Comparison of ENCODE assay signal across 1 cellular context in the genomic region with DNA sequence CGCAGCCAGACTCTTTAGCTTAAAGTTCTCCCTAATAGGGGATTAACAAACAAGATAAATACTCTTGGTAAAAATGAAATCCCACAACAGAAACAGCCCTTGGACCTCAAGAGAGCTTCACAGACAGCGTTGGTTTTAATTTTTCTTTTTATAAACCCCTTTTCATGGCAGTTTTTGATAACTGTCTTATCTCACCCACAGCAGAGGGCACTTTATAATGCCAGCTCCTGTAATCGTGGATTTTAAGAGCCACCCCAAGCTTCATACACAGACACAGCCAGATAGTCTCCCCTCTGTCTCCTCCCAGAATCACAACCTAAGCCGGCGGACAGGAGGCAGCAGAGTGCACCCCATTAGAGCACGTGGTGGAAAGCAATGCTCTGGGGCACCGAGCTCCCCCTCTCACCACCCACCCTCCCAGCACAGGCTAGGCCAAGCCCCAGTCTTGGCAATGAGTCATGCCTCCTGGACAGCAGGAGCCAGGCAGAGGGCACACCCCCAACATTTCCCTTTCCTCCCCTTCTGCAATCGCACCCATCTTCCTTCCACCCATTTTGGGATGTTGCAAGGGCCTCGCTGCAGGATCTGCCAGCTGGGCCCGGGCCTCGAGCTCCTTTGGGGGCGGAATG.
TF ChIP-seq lines count a peak whose summit lies in the region.

No MANE protein-coding gene starts in this region.

TF ChIP-seq in HepG2, 621 proteins besides CTCF, POLR2A, EP300 and RAD21 (continued from another document and continues in another):
- TF ChIP-seq ZBTB33 (CRISPR knock-in tag; IDR thresholded peaks at IDR 0.05) (peak; percentile 57), ZBTB44 (CRISPR knock-in tag; IDR thresholded peaks at IDR 0.05) (0 out of 2 replicates have a peak, but pooled peaks have one; percentile 74), HNF1A (IDR thresholded peaks at IDR 0.05; ENCODE audit: low read depth) (no peak), HNF1A (CRISPR knock-in tag; IDR thresholded peaks at IDR 0.05; ENCODE audit: borderline replicate concordance) (peak; percentile 24; the same call in 1 of the 2 replicates), NAIF1 (CRISPR knock-in tag; IDR thresholded peaks at IDR 0.05; ENCODE audit: borderline replicate concordance) (0 out of 2 replicates have a peak, but pooled peaks have one; percentile 28), MED13 (CRISPR knock-in tag; IDR thresholded peaks at IDR 0.05) (0 out of 2 replicates have a peak, but pooled peaks have one; percentile 32), E2F2 (CRISPR knock-in tag; IDR thresholded peaks at IDR 0.05; ENCODE audit: borderline replicate concordance) (no peak), ZNF253 (CRISPR knock-in tag; IDR thresholded peaks at IDR 0.05; ENCODE audit: borderline replicate concordance) (0 out of 2 replicates have a peak, but pooled peaks have one; percentile 2), ZXDC (CRISPR knock-in tag; IDR thresholded peaks at IDR 0.05) (no peak), NFIB (CRISPR knock-in tag; IDR thresholded peaks at IDR 0.05; ENCODE audit: borderline replicate concordance) (no peak), REL (CRISPR knock-in tag; conservative IDR thresholded peaks at IDR 0.05) (0 out of 2 replicates have a peak, but pooled peaks have one; percentile 69), MIER2 (CRISPR knock-in tag; IDR thresholded peaks at IDR 0.05) (0 out of 2 replicates have a peak, but pooled peaks have one; percentile 50), ZNF660 (CRISPR knock-in tag; IDR thresholded peaks at IDR 0.05; ENCODE audit: borderline replicate concordance, low read depth) (no peak), CC2D1A (CRISPR knock-in tag; IDR thresholded peaks at IDR 0.05) (0 out of 2 replicates have a peak, but pooled peaks have one; percentile 33), ZNF563 (CRISPR knock-in tag; IDR thresholded peaks at IDR 0.05) (no peak), ZNF24 (IDR thresholded peaks at IDR 0.05) (no peak), JUNB (CRISPR knock-in tag; IDR thresholded peaks at IDR 0.05; ENCODE audit: borderline replicate concordance) (peak; percentile 82; the same call in 1 of the 2 replicates), ZNF691 (CRISPR knock-in tag; IDR thresholded peaks at IDR 0.05; ENCODE audit: borderline replicate concordance, low read depth) (peak; percentile 85; the same call in 1 of the 2 replicates), NONO (IDR thresholded peaks at IDR 0.05) (no peak), NONO (CRISPR knock-in tag; conservative IDR thresholded peaks at IDR 0.05) (peak; percentile 79), ZNF180 (CRISPR knock-in tag; IDR thresholded peaks at IDR 0.05; ENCODE audit: borderline replicate concordance, low read depth) (no peak)
- TF ChIP-seq, protein P1, sequence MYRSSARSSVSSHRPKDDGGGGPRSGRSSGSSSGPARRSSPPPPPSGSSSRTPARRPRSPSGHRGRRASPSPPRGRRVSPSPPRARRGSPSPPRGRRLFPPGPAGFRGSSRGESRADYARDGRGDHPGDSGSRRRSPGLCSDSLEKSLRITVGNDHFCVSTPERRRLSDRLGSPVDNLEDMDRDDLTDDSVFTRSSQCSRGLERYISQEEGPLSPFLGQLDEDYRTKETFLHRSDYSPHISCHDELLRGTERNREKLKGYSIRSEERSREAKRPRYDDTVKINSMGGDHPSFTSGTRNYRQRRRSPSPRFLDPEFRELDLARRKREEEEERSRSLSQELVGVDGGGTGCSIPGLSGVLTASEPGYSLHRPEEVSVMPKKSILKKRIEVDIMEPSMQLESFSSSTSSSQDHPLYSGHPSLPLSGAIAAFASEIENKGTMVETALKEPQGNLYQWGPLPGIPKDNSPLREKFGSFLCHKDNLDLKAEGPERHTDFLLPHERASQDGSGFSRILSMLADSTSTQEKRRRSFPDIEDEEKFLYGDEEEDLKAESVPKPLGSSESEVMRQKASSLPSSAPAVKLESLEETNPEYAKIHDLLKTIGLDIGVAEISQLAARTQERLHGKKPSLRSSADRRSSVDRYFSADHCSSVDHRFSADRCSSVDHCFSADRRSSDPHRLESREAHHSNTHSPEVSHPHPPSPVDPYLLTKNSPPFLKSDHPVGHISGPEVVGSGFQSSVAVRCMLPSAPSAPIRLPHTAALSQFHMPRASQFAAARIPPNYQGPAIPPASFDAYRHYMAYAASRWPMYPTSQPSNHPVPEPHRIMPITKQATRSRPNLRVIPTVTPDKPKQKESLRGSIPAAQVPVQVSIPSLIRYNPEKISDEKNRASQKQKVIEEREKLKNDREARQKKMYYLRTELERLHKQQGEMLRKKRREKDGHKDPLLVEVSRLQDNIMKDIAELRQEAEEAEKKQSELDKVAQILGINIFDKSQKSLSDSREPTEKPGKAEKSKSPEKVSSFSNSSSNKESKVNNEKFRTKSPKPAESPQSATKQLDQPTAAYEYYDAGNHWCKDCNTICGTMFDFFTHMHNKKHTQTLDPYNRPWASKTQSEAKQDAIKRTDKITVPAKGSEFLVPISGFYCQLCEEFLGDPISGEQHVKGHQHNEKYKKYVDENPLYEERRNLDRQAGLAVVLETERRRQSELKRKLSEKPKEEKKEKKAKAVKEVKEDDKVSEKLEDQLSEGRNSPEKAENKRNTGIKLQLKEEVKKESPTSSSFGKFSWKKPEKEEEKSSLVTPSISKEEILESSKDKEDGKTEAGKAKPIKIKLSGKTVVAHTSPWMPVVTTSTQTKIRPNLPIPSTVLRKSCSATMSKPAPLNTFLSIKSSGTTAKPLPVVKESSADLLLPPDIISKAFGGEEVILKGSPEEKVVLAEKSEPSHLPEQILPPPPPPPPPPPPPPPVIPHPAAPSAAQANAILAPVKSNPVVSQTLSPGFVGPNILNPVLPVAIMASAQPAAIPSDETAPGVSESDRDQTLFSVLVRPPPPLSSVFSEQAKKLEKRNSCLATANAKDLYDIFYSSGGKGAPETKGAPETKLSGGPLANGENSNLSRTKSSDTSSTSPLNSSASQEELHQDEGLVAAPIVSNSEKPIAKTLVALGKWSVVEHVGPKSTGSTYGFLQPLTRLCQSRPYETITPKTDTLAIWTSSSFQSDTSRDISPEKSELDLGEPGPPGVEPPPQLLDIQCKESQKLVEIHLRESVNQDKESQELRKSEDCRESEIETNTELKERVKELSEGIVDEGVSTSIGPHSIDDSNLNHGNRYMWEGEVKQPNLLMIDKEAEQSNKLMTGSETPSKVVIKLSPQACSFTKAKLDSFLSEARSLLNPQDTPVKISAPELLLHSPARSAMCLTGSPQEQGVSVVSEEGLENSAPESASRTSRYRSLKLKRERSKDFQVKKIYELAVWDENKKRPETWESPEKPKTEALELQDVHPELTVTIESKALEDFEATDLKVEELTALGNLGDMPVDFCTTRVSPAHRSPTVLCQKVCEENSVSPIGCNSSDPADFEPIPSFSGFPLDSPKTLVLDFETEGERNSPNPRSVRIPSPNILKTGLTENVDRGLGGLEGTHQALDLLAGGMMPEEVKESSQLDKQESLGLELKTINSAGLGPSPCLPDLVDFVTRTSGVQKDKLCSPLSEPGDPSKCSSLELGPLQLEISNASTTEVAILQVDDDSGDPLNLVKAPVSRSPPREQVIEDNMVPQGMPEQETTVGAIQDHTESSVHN (CRISPR knock-in tag; IDR thresholded peaks at IDR 0.05): no peak
- TF ChIP-seq, protein P2, sequence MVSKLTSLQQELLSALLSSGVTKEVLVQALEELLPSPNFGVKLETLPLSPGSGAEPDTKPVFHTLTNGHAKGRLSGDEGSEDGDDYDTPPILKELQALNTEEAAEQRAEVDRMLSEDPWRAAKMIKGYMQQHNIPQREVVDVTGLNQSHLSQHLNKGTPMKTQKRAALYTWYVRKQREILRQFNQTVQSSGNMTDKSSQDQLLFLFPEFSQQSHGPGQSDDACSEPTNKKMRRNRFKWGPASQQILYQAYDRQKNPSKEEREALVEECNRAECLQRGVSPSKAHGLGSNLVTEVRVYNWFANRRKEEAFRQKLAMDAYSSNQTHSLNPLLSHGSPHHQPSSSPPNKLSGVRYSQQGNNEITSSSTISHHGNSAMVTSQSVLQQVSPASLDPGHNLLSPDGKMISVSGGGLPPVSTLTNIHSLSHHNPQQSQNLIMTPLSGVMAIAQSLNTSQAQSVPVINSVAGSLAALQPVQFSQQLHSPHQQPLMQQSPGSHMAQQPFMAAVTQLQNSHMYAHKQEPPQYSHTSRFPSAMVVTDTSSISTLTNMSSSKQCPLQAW (CRISPR knock-in tag; IDR thresholded peaks at IDR 0.05): peak; percentile 33; the same call in 1 of the 2 replicates
